In the genomic region with DNA sequence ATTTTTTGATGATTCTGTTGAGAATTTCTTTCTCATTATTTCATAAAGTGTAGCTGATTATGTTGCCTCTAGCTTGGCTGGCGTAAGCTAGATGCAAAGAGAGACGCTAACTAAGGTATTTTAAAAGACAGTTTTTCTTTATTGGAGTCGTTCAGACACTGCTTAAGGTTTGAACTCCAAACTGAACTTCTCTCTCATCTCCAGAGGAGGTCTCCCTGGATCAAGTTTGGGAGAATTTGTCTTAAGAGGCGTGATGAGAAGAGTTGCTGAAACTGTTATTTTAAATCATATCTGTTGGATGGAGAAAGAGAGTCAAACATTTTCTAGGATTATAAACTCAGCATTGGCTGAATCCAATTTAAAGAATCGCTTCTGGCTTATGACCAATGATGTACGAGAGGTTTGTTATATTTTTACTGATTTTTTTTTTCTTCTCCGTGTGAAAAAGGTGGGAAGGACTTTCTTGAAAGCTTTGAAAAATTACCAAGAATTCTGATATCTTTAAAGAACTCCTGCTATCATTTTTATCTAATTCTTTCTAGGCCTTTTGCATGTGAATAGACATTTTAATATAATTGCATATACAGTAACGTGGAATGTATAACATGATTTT, we compare ENCODE assay signal across 8 cellular contexts. TPM values are rescaled to one million over a fixed set of nuclear protein-coding genes. Genes with fewer than 3 reads are reported as not detected.
DNase-seq lines count a peak whose midpoint lies in the region; ATAC-seq, FAIRE-seq and TF ChIP-seq lines count a peak whose summit lies in the region.

No MANE protein-coding gene starts in this region.

- H3K4ac ChIP-seq in neuronal stem cell (ENCODE audit: low read length), result no peak overlapping the region

- no peaks in the 10 kb centered on the region for H3K36me3 Mint-ChIP-seq in Calu3 (ENCODE audit: insufficient read depth, unreplicated experiment)
- no peaks in the 10 kb centered on the region for H3K36me3 Mint-ChIP-seq in T-helper 2 cell treated with Interferon-gamma antibody and Interleukin-4, amounts not matched to agents 5 μg/mL and 100 μg/mL, for 36 hours (ENCODE audit: low read depth)

- H3K79me1 ChIP-seq in neuronal stem cell (ENCODE audit: low read depth, low read length), result no peaks in the 10 kb centered on the region

- BruUV-seq in Calu3 (replicated peaks; lab: Mats Ljungman, UMichigan), result no TSS peak

- WGBS in neuronal stem cell (ENCODE audit: extremely low coverage in 2 of 2, insufficient read length in 2 of 2, insufficient replicate concordance in 1 of 2), 2 donors, result no CpG with 5 or more reads among the region's 8 CpGs

- no peak for ATAC-seq in HG02884 (IDR thresholded peaks at IDR 0.05; ENCODE audit: unreplicated experiment)

- H3K4me3 Mint-ChIP-seq in Calu3 (ENCODE audit: low read depth, unreplicated experiment), result no peak overlapping the region
- no peak overlapping the region for H3K4me3 Mint-ChIP-seq in T-helper 2 cell treated with Interferon-gamma antibody and Interleukin-4, amounts not matched to agents 5 μg/mL and 100 μg/mL, for 36 hours

- no peaks in the 10 kb centered on the region for H4K20me1 ChIP-seq in fibroblast of lung (ENCODE audit: control insufficient read depth, extremely low read depth, insufficient read depth, low read length)

- H3K79me2 ChIP-seq in fibroblast of lung (ENCODE audit: control insufficient read depth, insufficient read depth, low read length) (no peaks in the 10 kb centered on the region), parathyroid adenoma (no peaks in the 10 kb centered on the region)

- H4K91ac ChIP-seq in neuronal stem cell (ENCODE audit: low read depth, low read length, poor library complexity), result no peak overlapping the region

- H4K8ac ChIP-seq in neuronal stem cell (ENCODE audit: low read depth, low read length), result no peak overlapping the region

- no peak overlapping the region for H3K23ac ChIP-seq in neuronal stem cell (ENCODE audit: low read depth, low read length, poor library complexity)

- no peaks in the 10 kb centered on the region for H3K9me3 Mint-ChIP-seq in Calu3 (ENCODE audit: low read depth, unreplicated experiment)
- H3K9me3 Mint-ChIP-seq in T-helper 2 cell treated with Interferon-gamma antibody and Interleukin-4, amounts not matched to agents 5 μg/mL and 100 μg/mL, for 36 hours, result no peaks in the 10 kb centered on the region

- H2BK15ac ChIP-seq in neuronal stem cell (ENCODE audit: low read length), result no peak overlapping the region

- H2BK12ac ChIP-seq in neuronal stem cell (ENCODE audit: low read length), result no peak overlapping the region

- no peak for FAIRE-seq in HTR-8/SVneo (lab: Jason Lieb, UNC)

- H3K9ac ChIP-seq in fibroblast of lung (ENCODE audit: insufficient read depth, low read length) (peak overlapping the region; percentile 17), parathyroid adenoma (no peak overlapping the region), neuronal stem cell (ENCODE audit: low read depth, low read length, poor library complexity) (no peak overlapping the region)

- H3K9me3 ChIP-seq in fibroblast of lung (ENCODE audit: control insufficient read depth, insufficient read depth, low read depth, low read length) (no peaks in the 10 kb centered on the region), parathyroid adenoma (ENCODE audit: control insufficient read depth, low read length) (no peaks in the 10 kb centered on the region), neuronal stem cell (replicated peaks in 1 of 2; ENCODE audit: control insufficient read depth in 2 of 2, insufficient read depth in 1 of 2, low read depth in 1 of 2, low read length in 2 of 2) (no peaks in the 10 kb centered on the region)

- no peak overlapping the region for H3K14ac ChIP-seq in neuronal stem cell (ENCODE audit: low read length)

- no peak overlapping the region for H3K27ac ChIP-seq in RWPE1
- peak overlapping the region; percentile 77 for H3K27ac ChIP-seq in fibroblast of lung (ENCODE audit: insufficient read depth, low read length)
- no peak overlapping the region for H3K27ac ChIP-seq in parathyroid adenoma
- no peak overlapping the region for H3K27ac ChIP-seq in neuronal stem cell (replicated peaks; ENCODE audit: low read length)

- H3K4me1 ChIP-seq in fibroblast of lung (ENCODE audit: control insufficient read depth, extremely low read depth, insufficient read depth, low read length) (peaks cover 9% of the 10 kb centered on the region), parathyroid adenoma (no peaks in the 10 kb centered on the region), neuronal stem cell (ENCODE audit: control insufficient read depth in 2 of 2, insufficient read depth in 1 of 2, low read depth in 1 of 2, low read length in 2 of 2) (no peaks in the 10 kb centered on the region)

- H2BK120ac ChIP-seq in neuronal stem cell (ENCODE audit: low read depth, low read length), result no peak overlapping the region

- intact Hi-C loops in Calu3 (cut with micrococcal nuclease; ENCODE audit: unreplicated experiment), result loop anchor here (1.0 to 10.0 kb wide), 2 partner anchors 184 to 210 kb away; no protein-coding TSS in a partner anchor

- CTCF ChIA-PET in Calu3 (lab: Charles Lee) (interaction anchor here (0.5 to 1.7 kb wide), 7 partner anchors 10 to 207 kb away, joined by 3 to 6 read pairs (median 4); no protein-coding TSS in a partner anchor), RWPE1 (lab: Yijun Ruan, JAX) (interaction anchor here (0.6 to 1.8 kb wide), 17 partner anchors 9 to 248 kb away, joined by 3 to 9 read pairs (median 3); partner anchors contain the start of gene BACH1)

- peak overlapping the region; percentile 78 for H3K27ac Mint-ChIP-seq in Calu3 (ENCODE audit: unreplicated experiment)
- H3K27ac Mint-ChIP-seq in T-helper 2 cell treated with Interferon-gamma antibody and Interleukin-4, amounts not matched to agents 5 μg/mL and 100 μg/mL, for 36 hours, result no peak overlapping the region

- no peak overlapping the region for H2BK5ac ChIP-seq in neuronal stem cell (ENCODE audit: low read length)

- H3K4me1 Mint-ChIP-seq in Calu3 (ENCODE audit: low read depth, unreplicated experiment), result peaks cover 31% of the 10 kb centered on the region
- peaks cover 8% of the 10 kb centered on the region for H3K4me1 Mint-ChIP-seq in T-helper 2 cell treated with Interferon-gamma antibody and Interleukin-4, amounts not matched to agents 5 μg/mL and 100 μg/mL, for 36 hours (ENCODE audit: low read depth)

- no peak overlapping the region for H2AFZ ChIP-seq in fibroblast of lung (ENCODE audit: low read length)
- H2AFZ ChIP-seq in parathyroid adenoma, result no peak overlapping the region
- no peak overlapping the region for H2AFZ ChIP-seq in neuronal stem cell (ENCODE audit: low read length)

- H3K18ac ChIP-seq in neuronal stem cell (ENCODE audit: low read length), result no peak overlapping the region

- H3K27me3 Mint-ChIP-seq in Calu3 (ENCODE audit: unreplicated experiment), result no peaks in the 10 kb centered on the region
- H3K27me3 Mint-ChIP-seq in T-helper 2 cell treated with Interferon-gamma antibody and Interleukin-4, amounts not matched to agents 5 μg/mL and 100 μg/mL, for 36 hours (ENCODE audit: low read depth), result peaks cover 6% of the 10 kb centered on the region

- no peak overlapping the region for H2AK5ac ChIP-seq in neuronal stem cell (ENCODE audit: low read depth, low read length)

- TF ChIP-seq CTCF in Calu3 (IDR thresholded peaks at IDR 0.05; ENCODE audit: unreplicated experiment) (no peak), RWPE1 (conservative IDR thresholded peaks at IDR 0.05; ENCODE audit: low read depth) (peak; percentile 84), fibroblast of lung (conservative IDR thresholded peaks at IDR 0.05 in 1 of 2, IDR thresholded peaks at IDR 0.05 in 1 of 2; ENCODE audit: low read depth in 1 of 2, low read length in 2 of 2) (peak; percentile 81 to 83), parathyroid adenoma (IDR thresholded peaks at IDR 0.05) (peak; percentile 35)

- DNase-seq in Calu3 (no peak), HTR-8/SVneo (ENCODE audit: insufficient read length, low spot score) (peak; percentile 54), RWPE1 (ENCODE audit: low spot score) (peak; percentile 55), fibroblast of lung (ENCODE audit: low read depth in 2 of 2) (peak; percentile 81 to 93), neuronal stem cell (ENCODE audit: low spot score) (no peak)
- DNase-seq in T-helper 2 cell treated with Interferon-gamma antibody and Interleukin-4, amounts not matched to agents 5 μg/mL and 100 μg/mL, for 36 hours (ENCODE audit: low spot score), result no peak

- POLR2A ChIA-PET in RWPE1 (lab: Yijun Ruan, JAX; ENCODE audit: low non-redundant PET), result interaction anchor here (0.7 kb wide), 1 partner anchor 877 kb away, joined by 3 read pairs; no protein-coding TSS in a partner anchor

- H3K27me3 ChIP-seq in fibroblast of lung (ENCODE audit: control insufficient read depth, insufficient read depth, low read length) (no peaks in the 10 kb centered on the region), parathyroid adenoma (ENCODE audit: control insufficient read depth, insufficient read depth, low read length) (no peaks in the 10 kb centered on the region), neuronal stem cell (ENCODE audit: control insufficient read depth in 3 of 3, insufficient read depth in 3 of 3, low read depth in 1 of 3, low read length in 3 of 3) (no peaks in the 10 kb centered on the region)

- H3K36me3 ChIP-seq in fibroblast of lung (ENCODE audit: control insufficient read depth, insufficient read depth, low read length) (no peaks in the 10 kb centered on the region), parathyroid adenoma (ENCODE audit: control insufficient read depth, insufficient read depth, low read length) (no peaks in the 10 kb centered on the region), neuronal stem cell (replicated peaks in 1 of 2; ENCODE audit: control insufficient read depth in 2 of 2, insufficient read depth in 2 of 2, low read length in 2 of 2) (no peaks in the 10 kb centered on the region)

- H3K4me3 ChIP-seq in fibroblast of lung (replicated peaks in 1 of 4; ENCODE audit: control extremely low read depth in 1 of 4, insufficient read depth in 1 of 4, low read depth in 3 of 4, low read length in 4 of 4) (peak overlapping the region in 1 of 4 experiments; percentile 24), parathyroid adenoma (ENCODE audit: low read depth, low read length) (no peak overlapping the region), neuronal stem cell (ENCODE audit: low read length in 2 of 2) (no peak overlapping the region)

- H3K4me2 ChIP-seq in fibroblast of lung (ENCODE audit: extremely low read depth, insufficient read depth, low read length) (no peak overlapping the region), parathyroid adenoma (ENCODE audit: low read length) (no peak overlapping the region), neuronal stem cell (ENCODE audit: insufficient read depth, low read length, poor library complexity, severe bottlenecking) (no peak overlapping the region)

RNA-seq across cellular contexts. Expression of gene MAP3K7CL, which starts 34.0 kb away (rescaled TPM):
- 2.3 and 2.7 TPM in 2 replicates for total RNA-seq in Calu3 (2022)
- 50.6 and 176 TPM in 2 replicates for total RNA-seq in fibroblast of lung
- polyA plus RNA-seq in fibroblast of lung, result 58.3 and 91.7 TPM in 2 replicates
- polyA plus RNA-seq in fibroblast of lung (2012), result 57.2 and 88.9 TPM in 2 replicates
- 37.5 and 64.2 TPM in 2 replicates for polyA minus RNA-seq in fibroblast of lung (ENCODE audit: low replicate concordance)
- 0.07 TPM for polyA plus RNA-seq in neuronal stem cell (2013, experiment 1 of 2)
- polyA plus RNA-seq in neuronal stem cell (2013, experiment 2 of 2), result not detected

Comparison
In these comparisons a context has a peak if more than half of its experiments do, and no peak if none do; other contexts are left out.
1. DNase-seq: peak in HTR-8/SVneo (single experiment), RWPE1 (single experiment) and fibroblast of lung (2 of 2); none in Calu3 (single experiment), T-helper 2 cell treated with Interferon-gamma antibody and Interleukin-4, amounts not matched to agents 5 μg/mL and 100 μg/mL, for 36 hours (single experiment) and neuronal stem cell (single experiment).
2. RNA of gene MAP3K7CL, which starts 34.0 kb away (total RNA-seq): 50.6 to 176 TPM in fibroblast of lung; 2.3 to 2.7 TPM in Calu3; every median in the first group is over 10 times any median in the second.